Comparison of ENCODE assay signal across 12 cellular contexts in the genomic region with DNA sequence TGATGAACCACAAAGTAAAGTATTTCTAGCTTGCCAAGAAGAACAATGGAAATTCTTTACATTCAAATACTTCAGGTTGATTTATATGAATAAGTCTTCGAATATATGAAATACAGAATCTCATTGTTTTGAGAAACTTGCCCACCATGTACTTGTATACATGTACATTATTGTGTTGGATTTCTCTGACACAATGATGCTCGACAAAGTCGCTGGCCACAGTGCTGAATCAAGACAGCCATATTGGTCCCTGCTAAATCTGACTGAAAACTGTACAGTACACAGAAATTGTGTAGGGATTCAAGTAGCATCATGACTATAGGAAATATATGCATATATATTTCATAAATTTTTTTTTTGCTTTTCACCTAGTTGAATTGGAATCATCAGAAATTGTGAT. TPM values are rescaled to one million over a fixed set of nuclear protein-coding genes. Genes with fewer than 3 reads are reported as not detected.
DNase-seq lines count a peak whose midpoint lies in the region; ATAC-seq and TF ChIP-seq lines count a peak whose summit lies in the region.
"Had no signal": no experiment of that assay in that cellular context is flagged by ENCODE, and none has a peak within 500 bp of the region (broad histone marks: within the 10 kb centered on the region; RNA-seq: fewer than 3 reads in every experiment).

No MANE protein-coding gene starts in this region.

- H3K79me2 ChIP-seq in HCT116 (ENCODE audit: insufficient read depth, low read length), result no peaks in the 10 kb centered on the region
- H3K79me2 ChIP-seq in SK-N-SH (ENCODE audit: insufficient read depth), result no peaks in the 10 kb centered on the region
- no peaks in the 10 kb centered on the region for H3K79me2 ChIP-seq in fibroblast of lung (ENCODE audit: control insufficient read depth, insufficient read depth, low read length)

- H3K4me1 ChIP-seq in HCT116 (ENCODE audit: control insufficient read depth in 1 of 2, insufficient read depth in 2 of 2, low read length in 2 of 2) (no peaks in the 10 kb centered on the region), SK-N-SH (ENCODE audit: control insufficient read depth in 1 of 2, insufficient read depth in 2 of 2, low read depth in 1 of 2, low read length in 1 of 2) (peaks cover 0 to 7% of the 10 kb centered on the region in 2 experiments; a peak in 2 of 4 replicates), fibroblast of lung (ENCODE audit: control insufficient read depth, extremely low read depth, insufficient read depth, low read length) (peaks cover 2% of the 10 kb centered on the region)

- TF ChIP-seq CTCF in HCT116 (IDR thresholded peaks at IDR 0.05 in 2 of 3, conservative IDR thresholded peaks at IDR 0.05 in 1 of 3; ENCODE audit: borderline replicate concordance in 1 of 3, insufficient read depth in 1 of 3, low read depth in 2 of 3, low read length in 2 of 3) (no peak), SK-N-SH (IDR thresholded peaks at IDR 0.05) (no peak), fibroblast of lung (conservative IDR thresholded peaks at IDR 0.05 in 1 of 2, IDR thresholded peaks at IDR 0.05 in 1 of 2; ENCODE audit: low read depth in 1 of 2, low read length in 2 of 2) (no peak)

- H3K9me3 ChIP-seq in HCT116 (ENCODE audit: control insufficient read depth in 1 of 2, insufficient read depth in 1 of 2, low read depth in 1 of 2, low read length in 2 of 2) (no peaks in the 10 kb centered on the region), SK-N-SH (no peaks in the 10 kb centered on the region), fibroblast of lung (ENCODE audit: control insufficient read depth, insufficient read depth, low read depth, low read length) (no peaks in the 10 kb centered on the region)

- ATAC-seq in HCT116, result no peak; the same call in 1 of the 2 replicates
- no peak for ATAC-seq in GM21528 (IDR thresholded peaks at IDR 0.05; ENCODE audit: low FRiP score, unreplicated experiment)
- ATAC-seq: natural killer cell treated with Interleukin-12 subunit alpha and Interleukin-12 subunit beta and Interleukin-15 and Interleukin-18, amount 100 ng/mL, for 72 hours had no signal

- 23% methylated on average over 3 of the region's 3 CpGs for WGBS in SK-N-SH (ENCODE audit: low lambda C conversion rate)

- H3K4me3 ChIP-seq in HCT116 (replicated peaks in 1 of 2; ENCODE audit: low read depth in 1 of 2, low read length in 2 of 2) (no peak overlapping the region), SK-N-SH (ENCODE audit: low read depth in 2 of 2, low read length in 1 of 2) (no peak overlapping the region; a peak in 1 of 4 replicates), fibroblast of lung (replicated peaks in 1 of 4; ENCODE audit: control extremely low read depth in 1 of 4, insufficient read depth in 1 of 4, low read depth in 3 of 4, low read length in 4 of 4) (no peak overlapping the region)

- H3K4me2 ChIP-seq in HCT116 (ENCODE audit: low read length), result no peak overlapping the region
- no peak overlapping the region for H3K4me2 ChIP-seq in SK-N-SH
- no peak overlapping the region for H3K4me2 ChIP-seq in fibroblast of lung (ENCODE audit: extremely low read depth, insufficient read depth, low read length)

- POLR2A ChIA-PET in HCT116 (lab: Charles Lee), result no interaction called here
- POLR2A ChIA-PET in SK-N-SH (lab: Yijun Ruan, JAX), result interaction anchor here (1.2 kb wide), 1 partner anchor 12 kb away, joined by 4 read pairs; no protein-coding TSS in a partner anchor

- intact Hi-C loops in HCT116 (cut with micrococcal nuclease), result no loop called here

- no peak for TF ChIP-seq POLR2A in HCT116 (IDR thresholded peaks at IDR 0.05; ENCODE audit: borderline replicate concordance, extremely low read depth, insufficient read depth, insufficient read length)

- no peak for TF ChIP-seq EP300 in SK-N-SH (IDR thresholded peaks at IDR 0.05; ENCODE audit: borderline replicate concordance in 1 of 2, low read depth in 1 of 2, low read length in 1 of 2)

- H3K27ac ChIP-seq in HCT116 (ENCODE audit: low read depth, low read length) (no peak overlapping the region), SK-N-SH (ENCODE audit: low read depth in 2 of 2, low read length in 1 of 2) (peak overlapping the region in 1 of 2 experiments; percentile 74; a peak in 2 of 4 replicates), fibroblast of lung (ENCODE audit: insufficient read depth, low read length) (no peak overlapping the region)

- no peaks in the 10 kb centered on the region for H4K20me1 ChIP-seq in HCT116 (ENCODE audit: insufficient read depth)
- no peaks in the 10 kb centered on the region for H4K20me1 ChIP-seq in SK-N-SH (ENCODE audit: insufficient read depth)
- H4K20me1 ChIP-seq in fibroblast of lung (ENCODE audit: control insufficient read depth, extremely low read depth, insufficient read depth, low read length), result no peaks in the 10 kb centered on the region

- no peak overlapping the region for H3K9ac ChIP-seq in HCT116 (ENCODE audit: low read length)
- H3K9ac ChIP-seq in SK-N-SH, result no peak overlapping the region
- H3K9ac ChIP-seq in fibroblast of lung (ENCODE audit: insufficient read depth, low read length), result no peak overlapping the region

- no peaks in the 10 kb centered on the region for H3K27me3 ChIP-seq in HCT116 (ENCODE audit: insufficient read depth, low read length)
- H3K27me3 ChIP-seq in SK-N-SH (ENCODE audit: insufficient read depth), result peaks cover 8% of the 10 kb centered on the region
- H3K27me3 ChIP-seq in fibroblast of lung (ENCODE audit: control insufficient read depth, insufficient read depth, low read length), result peaks cover 16% of the 10 kb centered on the region

- BruUV-seq in HCT116 (replicated peaks; lab: Mats Ljungman, UMichigan), result no TSS peak

- H3K9me2 ChIP-seq in HCT116 (ENCODE audit: insufficient read depth) (no peaks in the 10 kb centered on the region), SK-N-SH (no peaks in the 10 kb centered on the region; the same call in 1 of the 2 replicates)

- TF ChIP-seq RAD21 in HCT116 (IDR thresholded peaks at IDR 0.05; ENCODE audit: low read depth) (no peak), SK-N-SH (IDR thresholded peaks at IDR 0.05; ENCODE audit: low read length) (no peak)

- H3K36me3 ChIP-seq in HCT116 (ENCODE audit: control insufficient read depth in 1 of 2, insufficient read depth in 2 of 2, low read length in 2 of 2), result no peaks in the 10 kb centered on the region
- H3K36me3 ChIP-seq in SK-N-SH (replicated peaks in 1 of 2; ENCODE audit: control insufficient read depth in 1 of 2, insufficient read depth in 2 of 2, low read length in 1 of 2), result no peaks in the 10 kb centered on the region
- H3K36me3 ChIP-seq in fibroblast of lung (ENCODE audit: control insufficient read depth, insufficient read depth, low read length), result no peaks in the 10 kb centered on the region

- CTCF ChIA-PET in HCT116 (lab: Charles Lee) (no interaction called here), SK-N-SH (lab: Yijun Ruan, JAX) (interaction anchor here (1.0 to 6.2 kb wide), 5 partner anchors 12 to 144 kb away, joined by 3 to 28 read pairs (median 5); no protein-coding TSS in a partner anchor)

- H2AFZ ChIP-seq in HCT116 (ENCODE audit: low read depth, low read length, poor library complexity, severe bottlenecking), result no peak overlapping the region
- no peak overlapping the region for H2AFZ ChIP-seq in SK-N-SH (ENCODE audit: low read depth)
- no peak overlapping the region for H2AFZ ChIP-seq in fibroblast of lung (ENCODE audit: low read length)

- H3F3A ChIP-seq in SK-N-SH (replicated peaks; ENCODE audit: insufficient read depth), result no peaks in the 10 kb centered on the region

- DNase-seq in ACHN (peak; percentile 15), HCT116 (ENCODE audit: low read depth, low spot score) (peak; percentile 2), SK-N-SH (no peak), fibroblast of lung (ENCODE audit: low read depth in 2 of 2) (peak; percentile 21 to 25), iPS-NIHi7 (ENCODE audit: extremely low spot score) (no peak), UCSD-AML1 (lab: John Stamatoyannopoulos, UW; ENCODE audit: unreplicated experiment) (no peak)
- DNase-seq in activated T-cell treated with anti-CD3 and anti-CD28 coated beads, Interleukin-2, amount 50 U/mL, for 1 hour, result no peak
- DNase-seq: NCI-H510A, SHP77 treated with DMSO at 0.1 percent for 48 hours had no signal

- in situ Hi-C loops in ACHN (cut with HindIII; ENCODE audit: low pct_ligation_motif_present, low pct_unique_long_range_greater_than_20kb, low sequenced_read_pairs), result no loop called here

- RAD21 ChIA-PET in HCT116 (lab: Charles Lee; ENCODE audit: low non-redundant PET in 1 of 2, low total read pairs in 2 of 2, uncharacterized antibody in 2 of 2, unreplicated experiment in 2 of 2), result no interaction called here

TF ChIP-seq in HCT116, 20 proteins besides CTCF, POLR2A, EP300 and RAD21 (continues in another document):
- TF ChIP-seq EGR1 (IDR thresholded peaks at IDR 0.05; ENCODE audit: low read depth), result no peak
- TF ChIP-seq FOSL1 (IDR thresholded peaks at IDR 0.05; ENCODE audit: low read depth), result no peak
- TF ChIP-seq POLR2AphosphoS5 (IDR thresholded peaks at IDR 0.05; ENCODE audit: low read depth, low read length), result no peak
- no peak for TF ChIP-seq ZFX (IDR thresholded peaks at IDR 0.05)

TF ChIP-seq in SK-N-SH, 30 proteins besides CTCF, POLR2A, EP300 and RAD21 (continues in another document):
- no peak for TF ChIP-seq CHD2 (IDR thresholded peaks at IDR 0.05; ENCODE audit: low read length, partially characterized antibody)

RNA-seq across cellular contexts. Expression of a gene that starts 13.1 kb away (rescaled TPM):
- total RNA-seq in HCT116 (2021; ENCODE audit: unreplicated experiment), result 0.25 TPM
- polyA plus RNA-seq in HCT116 (2012), result not detected in 2 replicates
- polyA plus RNA-seq in SK-N-SH (2012; rRNA removed), result 0.67 and 0.91 TPM in 2 replicates
- polyA plus RNA-seq in SK-N-SH (2012; cell fraction: cytosol; rRNA removed), result 1.0 and 1.1 TPM in 2 replicates
- polyA plus RNA-seq in SK-N-SH (2012; cell fraction: nucleus; rRNA removed), result 0.53 and 1.1 TPM in 2 replicates
- total RNA-seq in fibroblast of lung, result not detected in 2 replicates
- polyA plus RNA-seq in fibroblast of lung, result not detected in 2 replicates
- polyA plus RNA-seq in fibroblast of lung (2012), result not detected in 2 replicates
- not detected in 2 replicates for polyA minus RNA-seq in fibroblast of lung (ENCODE audit: low replicate concordance)
- total RNA-seq: natural killer cell treated with Interleukin-12 subunit alpha and Interleukin-12 subunit beta and Interleukin-15 and Interleukin-18, amount 100 ng/mL, for 72 hours had no signal
- polyA plus RNA-seq: CD14-positive monocyte had no signal

Comparison
In these comparisons a context has a peak if more than half of its experiments do, and no peak if none do; other contexts are left out.
1. DNase-seq: peak in ACHN (single experiment), HCT116 (single experiment) and fibroblast of lung (2 of 2); none in SK-N-SH (single experiment), iPS-NIHi7 (single experiment), activated T-cell treated with anti-CD3 and anti-CD28 coated beads, Interleukin-2, amount 50 U/mL, for 1 hour (single experiment) and UCSD-AML1 (single experiment).